Comparison of ENCODE assay signal across 1 cellular context in the genomic region with DNA sequence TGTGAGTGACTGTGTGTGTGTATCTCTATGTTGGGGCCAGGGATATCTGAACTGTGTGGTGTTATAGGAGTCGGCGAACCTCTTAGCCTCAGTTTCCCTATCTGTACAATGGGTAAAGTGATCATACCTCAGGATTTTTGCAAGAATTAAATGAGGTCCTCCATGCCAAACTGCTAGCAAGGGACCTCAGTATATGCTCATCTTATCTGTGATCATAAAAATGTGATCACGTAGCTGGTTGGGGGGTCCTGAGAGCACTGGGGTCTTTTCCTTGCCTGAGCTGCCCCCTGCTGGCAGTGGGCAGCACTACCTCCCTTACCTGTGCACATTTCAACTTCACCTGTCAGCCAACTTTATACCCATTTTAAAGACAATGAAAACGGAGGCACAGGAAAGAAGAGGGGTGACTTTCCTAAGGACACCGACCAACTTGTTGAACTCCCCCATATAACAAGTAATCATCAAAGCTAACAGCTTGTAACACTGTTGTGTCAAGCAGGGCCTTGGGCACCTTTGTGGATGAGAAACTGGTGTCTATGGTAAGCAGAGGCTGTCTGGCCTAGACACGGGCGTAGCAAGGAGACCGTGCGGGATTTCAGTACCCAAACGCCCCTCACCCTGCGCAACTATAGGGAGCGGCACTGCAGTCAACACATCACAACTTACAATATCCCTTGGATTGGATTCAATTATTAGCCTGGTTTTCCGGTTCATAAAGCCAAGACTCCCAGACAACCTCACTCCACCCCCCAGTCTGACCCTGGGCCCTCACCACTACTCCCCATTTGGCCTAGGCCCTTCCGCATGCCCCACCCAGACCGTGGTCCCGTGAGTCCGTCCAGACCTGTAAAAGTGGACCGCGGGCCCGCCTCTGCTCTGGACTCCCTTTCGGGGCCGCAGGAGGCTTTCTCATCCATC.
TF ChIP-seq lines count a peak whose summit lies in the region.

No MANE protein-coding gene starts in this region.

TF ChIP-seq in K562, 482 proteins besides CTCF, POLR2A, EP300 and RAD21 (continued from another document):
- TF ChIP-seq, protein P1, sequence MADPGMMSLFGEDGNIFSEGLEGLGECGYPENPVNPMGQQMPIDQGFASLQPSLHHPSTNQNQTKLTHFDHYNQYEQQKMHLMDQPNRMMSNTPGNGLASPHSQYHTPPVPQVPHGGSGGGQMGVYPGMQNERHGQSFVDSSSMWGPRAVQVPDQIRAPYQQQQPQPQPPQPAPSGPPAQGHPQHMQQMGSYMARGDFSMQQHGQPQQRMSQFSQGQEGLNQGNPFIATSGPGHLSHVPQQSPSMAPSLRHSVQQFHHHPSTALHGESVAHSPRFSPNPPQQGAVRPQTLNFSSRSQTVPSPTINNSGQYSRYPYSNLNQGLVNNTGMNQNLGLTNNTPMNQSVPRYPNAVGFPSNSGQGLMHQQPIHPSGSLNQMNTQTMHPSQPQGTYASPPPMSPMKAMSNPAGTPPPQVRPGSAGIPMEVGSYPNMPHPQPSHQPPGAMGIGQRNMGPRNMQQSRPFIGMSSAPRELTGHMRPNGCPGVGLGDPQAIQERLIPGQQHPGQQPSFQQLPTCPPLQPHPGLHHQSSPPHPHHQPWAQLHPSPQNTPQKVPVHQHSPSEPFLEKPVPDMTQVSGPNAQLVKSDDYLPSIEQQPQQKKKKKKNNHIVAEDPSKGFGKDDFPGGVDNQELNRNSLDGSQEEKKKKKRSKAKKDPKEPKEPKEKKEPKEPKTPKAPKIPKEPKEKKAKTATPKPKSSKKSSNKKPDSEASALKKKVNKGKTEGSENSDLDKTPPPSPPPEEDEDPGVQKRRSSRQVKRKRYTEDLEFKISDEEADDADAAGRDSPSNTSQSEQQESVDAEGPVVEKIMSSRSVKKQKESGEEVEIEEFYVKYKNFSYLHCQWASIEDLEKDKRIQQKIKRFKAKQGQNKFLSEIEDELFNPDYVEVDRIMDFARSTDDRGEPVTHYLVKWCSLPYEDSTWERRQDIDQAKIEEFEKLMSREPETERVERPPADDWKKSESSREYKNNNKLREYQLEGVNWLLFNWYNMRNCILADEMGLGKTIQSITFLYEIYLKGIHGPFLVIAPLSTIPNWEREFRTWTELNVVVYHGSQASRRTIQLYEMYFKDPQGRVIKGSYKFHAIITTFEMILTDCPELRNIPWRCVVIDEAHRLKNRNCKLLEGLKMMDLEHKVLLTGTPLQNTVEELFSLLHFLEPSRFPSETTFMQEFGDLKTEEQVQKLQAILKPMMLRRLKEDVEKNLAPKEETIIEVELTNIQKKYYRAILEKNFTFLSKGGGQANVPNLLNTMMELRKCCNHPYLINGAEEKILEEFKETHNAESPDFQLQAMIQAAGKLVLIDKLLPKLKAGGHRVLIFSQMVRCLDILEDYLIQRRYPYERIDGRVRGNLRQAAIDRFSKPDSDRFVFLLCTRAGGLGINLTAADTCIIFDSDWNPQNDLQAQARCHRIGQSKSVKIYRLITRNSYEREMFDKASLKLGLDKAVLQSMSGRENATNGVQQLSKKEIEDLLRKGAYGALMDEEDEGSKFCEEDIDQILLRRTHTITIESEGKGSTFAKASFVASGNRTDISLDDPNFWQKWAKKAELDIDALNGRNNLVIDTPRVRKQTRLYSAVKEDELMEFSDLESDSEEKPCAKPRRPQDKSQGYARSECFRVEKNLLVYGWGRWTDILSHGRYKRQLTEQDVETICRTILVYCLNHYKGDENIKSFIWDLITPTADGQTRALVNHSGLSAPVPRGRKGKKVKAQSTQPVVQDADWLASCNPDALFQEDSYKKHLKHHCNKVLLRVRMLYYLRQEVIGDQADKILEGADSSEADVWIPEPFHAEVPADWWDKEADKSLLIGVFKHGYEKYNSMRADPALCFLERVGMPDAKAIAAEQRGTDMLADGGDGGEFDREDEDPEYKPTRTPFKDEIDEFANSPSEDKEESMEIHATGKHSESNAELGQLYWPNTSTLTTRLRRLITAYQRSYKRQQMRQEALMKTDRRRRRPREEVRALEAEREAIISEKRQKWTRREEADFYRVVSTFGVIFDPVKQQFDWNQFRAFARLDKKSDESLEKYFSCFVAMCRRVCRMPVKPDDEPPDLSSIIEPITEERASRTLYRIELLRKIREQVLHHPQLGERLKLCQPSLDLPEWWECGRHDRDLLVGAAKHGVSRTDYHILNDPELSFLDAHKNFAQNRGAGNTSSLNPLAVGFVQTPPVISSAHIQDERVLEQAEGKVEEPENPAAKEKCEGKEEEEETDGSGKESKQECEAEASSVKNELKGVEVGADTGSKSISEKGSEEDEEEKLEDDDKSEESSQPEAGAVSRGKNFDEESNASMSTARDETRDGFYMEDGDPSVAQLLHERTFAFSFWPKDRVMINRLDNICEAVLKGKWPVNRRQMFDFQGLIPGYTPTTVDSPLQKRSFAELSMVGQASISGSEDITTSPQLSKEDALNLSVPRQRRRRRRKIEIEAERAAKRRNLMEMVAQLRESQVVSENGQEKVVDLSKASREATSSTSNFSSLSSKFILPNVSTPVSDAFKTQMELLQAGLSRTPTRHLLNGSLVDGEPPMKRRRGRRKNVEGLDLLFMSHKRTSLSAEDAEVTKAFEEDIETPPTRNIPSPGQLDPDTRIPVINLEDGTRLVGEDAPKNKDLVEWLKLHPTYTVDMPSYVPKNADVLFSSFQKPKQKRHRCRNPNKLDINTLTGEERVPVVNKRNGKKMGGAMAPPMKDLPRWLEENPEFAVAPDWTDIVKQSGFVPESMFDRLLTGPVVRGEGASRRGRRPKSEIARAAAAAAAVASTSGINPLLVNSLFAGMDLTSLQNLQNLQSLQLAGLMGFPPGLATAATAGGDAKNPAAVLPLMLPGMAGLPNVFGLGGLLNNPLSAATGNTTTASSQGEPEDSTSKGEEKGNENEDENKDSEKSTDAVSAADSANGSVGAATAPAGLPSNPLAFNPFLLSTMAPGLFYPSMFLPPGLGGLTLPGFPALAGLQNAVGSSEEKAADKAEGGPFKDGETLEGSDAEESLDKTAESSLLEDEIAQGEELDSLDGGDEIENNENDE (IDR thresholded peaks at IDR 0.05; ENCODE audit: low read depth, low read length): no peak
- TF ChIP-seq MAFG (tag; conservative IDR thresholded peaks at IDR 0.05) (no peak), ZNF408 (CRISPR knock-in tag; IDR thresholded peaks at IDR 0.05; ENCODE audit: low read depth) (no peak), MEIS2 (IDR thresholded peaks at IDR 0.05; ENCODE audit: partially characterized antibody) (peak; percentile 85), CBX1 (IDR thresholded peaks at IDR 0.05; ENCODE audit: low read depth) (0 out of 2 replicates have a peak, but pooled peaks have one; percentile 57), KAT7 (CRISPR knock-in tag; IDR thresholded peaks at IDR 0.05; ENCODE audit: borderline replicate concordance) (no peak), SP1 (CRISPR knock-in tag; IDR thresholded peaks at IDR 0.05) (no peak; the same call in 1 of the 2 replicates), ZFPM2 (CRISPR knock-in tag; IDR thresholded peaks at IDR 0.05) (no peak), CBFB (CRISPR knock-in tag; IDR thresholded peaks at IDR 0.05) (no peak), PHF20 (IDR thresholded peaks at IDR 0.05; ENCODE audit: partially characterized antibody) (peak; percentile 12), GATAD2B (IDR thresholded peaks at IDR 0.05; ENCODE audit: borderline replicate concordance) (peak; percentile 72), NEUROD1 (IDR thresholded peaks at IDR 0.05; ENCODE audit: borderline replicate concordance, low read depth, low read length, partially characterized antibody) (no peak), ARID2 (IDR thresholded peaks at IDR 0.05) (no peak), NR2C1 (IDR thresholded peaks at IDR 0.05) (no peak), NR2C1 (tag; IDR thresholded peaks at IDR 0.05) (no peak)
- TF ChIP-seq, protein P2, sequence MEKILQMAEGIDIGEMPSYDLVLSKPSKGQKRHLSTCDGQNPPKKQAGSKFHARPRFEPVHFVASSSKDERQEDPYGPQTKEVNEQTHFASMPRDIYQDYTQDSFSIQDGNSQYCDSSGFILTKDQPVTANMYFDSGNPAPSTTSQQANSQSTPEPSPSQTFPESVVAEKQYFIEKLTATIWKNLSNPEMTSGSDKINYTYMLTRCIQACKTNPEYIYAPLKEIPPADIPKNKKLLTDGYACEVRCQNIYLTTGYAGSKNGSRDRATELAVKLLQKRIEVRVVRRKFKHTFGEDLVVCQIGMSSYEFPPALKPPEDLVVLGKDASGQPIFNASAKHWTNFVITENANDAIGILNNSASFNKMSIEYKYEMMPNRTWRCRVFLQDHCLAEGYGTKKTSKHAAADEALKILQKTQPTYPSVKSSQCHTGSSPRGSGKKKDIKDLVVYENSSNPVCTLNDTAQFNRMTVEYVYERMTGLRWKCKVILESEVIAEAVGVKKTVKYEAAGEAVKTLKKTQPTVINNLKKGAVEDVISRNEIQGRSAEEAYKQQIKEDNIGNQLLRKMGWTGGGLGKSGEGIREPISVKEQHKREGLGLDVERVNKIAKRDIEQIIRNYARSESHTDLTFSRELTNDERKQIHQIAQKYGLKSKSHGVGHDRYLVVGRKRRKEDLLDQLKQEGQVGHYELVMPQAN (IDR thresholded peaks at IDR 0.05; ENCODE audit: borderline replicate concordance): no peak
- TF ChIP-seq, protein P3, sequence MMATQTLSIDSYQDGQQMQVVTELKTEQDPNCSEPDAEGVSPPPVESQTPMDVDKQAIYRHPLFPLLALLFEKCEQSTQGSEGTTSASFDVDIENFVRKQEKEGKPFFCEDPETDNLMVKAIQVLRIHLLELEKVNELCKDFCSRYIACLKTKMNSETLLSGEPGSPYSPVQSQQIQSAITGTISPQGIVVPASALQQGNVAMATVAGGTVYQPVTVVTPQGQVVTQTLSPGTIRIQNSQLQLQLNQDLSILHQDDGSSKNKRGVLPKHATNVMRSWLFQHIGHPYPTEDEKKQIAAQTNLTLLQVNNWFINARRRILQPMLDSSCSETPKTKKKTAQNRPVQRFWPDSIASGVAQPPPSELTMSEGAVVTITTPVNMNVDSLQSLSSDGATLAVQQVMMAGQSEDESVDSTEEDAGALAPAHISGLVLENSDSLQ (IDR thresholded peaks at IDR 0.05): peak; percentile 83
- TF ChIP-seq, protein P4, sequence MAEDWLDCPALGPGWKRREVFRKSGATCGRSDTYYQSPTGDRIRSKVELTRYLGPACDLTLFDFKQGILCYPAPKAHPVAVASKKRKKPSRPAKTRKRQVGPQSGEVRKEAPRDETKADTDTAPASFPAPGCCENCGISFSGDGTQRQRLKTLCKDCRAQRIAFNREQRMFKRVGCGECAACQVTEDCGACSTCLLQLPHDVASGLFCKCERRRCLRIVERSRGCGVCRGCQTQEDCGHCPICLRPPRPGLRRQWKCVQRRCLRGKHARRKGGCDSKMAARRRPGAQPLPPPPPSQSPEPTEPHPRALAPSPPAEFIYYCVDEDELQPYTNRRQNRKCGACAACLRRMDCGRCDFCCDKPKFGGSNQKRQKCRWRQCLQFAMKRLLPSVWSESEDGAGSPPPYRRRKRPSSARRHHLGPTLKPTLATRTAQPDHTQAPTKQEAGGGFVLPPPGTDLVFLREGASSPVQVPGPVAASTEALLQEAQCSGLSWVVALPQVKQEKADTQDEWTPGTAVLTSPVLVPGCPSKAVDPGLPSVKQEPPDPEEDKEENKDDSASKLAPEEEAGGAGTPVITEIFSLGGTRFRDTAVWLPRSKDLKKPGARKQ (CRISPR knock-in tag; IDR thresholded peaks at IDR 0.05): no peak
